Comparison of ENCODE assay signal across 10 cellular contexts in genomic region chr9:116152390-116152789, GRCh38. TPM values are rescaled to one million over a fixed set of nuclear protein-coding genes. Genes with fewer than 3 reads are reported as not detected.
DNase-seq lines count a peak whose midpoint lies in the region; ATAC-seq, FAIRE-seq and TF ChIP-seq lines count a peak whose summit lies in the region.
"Had no signal": no experiment of that assay in that cellular context is flagged by ENCODE, and none has a peak within 500 bp of the region (broad histone marks: within the 10 kb centered on the region; RNA-seq: fewer than 3 reads in every experiment).

No MANE protein-coding gene starts in this region.

- peaks cover 0 to 62% (median 10%) of the 10 kb centered on the region in 7 donors for H3K27me3 ChIP-seq in heart right ventricle
- no peaks in the 10 kb centered on the region for H3K27me3 ChIP-seq in vagina

- H3K36me3 ChIP-seq in heart right ventricle (no peaks in the 10 kb centered on the region), vagina (no peaks in the 10 kb centered on the region)

- no peak for ATAC-seq in heart right ventricle
- ATAC-seq in GM19452 (IDR thresholded peaks at IDR 0.05; ENCODE audit: unreplicated experiment) = no peak

- FAIRE-seq in islet of Langerhans (lab: Jason Lieb, UNC) = peak; percentile 61
- FAIRE-seq: G401.6 had no signal

- no peak for TF ChIP-seq POLR2A in vagina (IDR thresholded peaks at IDR 0.05)

- 26 to 44% methylated on average over 2 of the region's 2 CpGs for WGBS in heart right ventricle, 2 donors

- intact Hi-C loops in heart right ventricle (cut with DNase I) = loop anchor here in 9 of 10 donors (1.0 to 10.0 kb wide), 14 partner anchors 208 to 560 kb away; no protein-coding TSS in a partner anchor
- intact Hi-C loops in cardiac septum (cut with DNase I) = loop anchor here (5.0 to 10.0 kb wide), 4 partner anchors 208 to 558 kb away; no protein-coding TSS in a partner anchor
- intact Hi-C loops in vagina (cut with DNase I) = loop anchor here (5.0 to 10.0 kb wide), 3 partner anchors 345 to 512 kb away; no protein-coding TSS in a partner anchor

- no peak for DNase-seq in heart right ventricle
- DNase-seq in cardiac septum (ENCODE audit: low spot score) = no peak
- DNase-seq in SW480 (ENCODE audit: low spot score) = peak; percentile 36
- DNase-seq in vagina (ENCODE audit: extremely low spot score in 2 of 2) = no peak
- DNase-seq in T-helper 1 cell = no peak
- no peak for DNase-seq in NCI-H146 treated with DMSO at 0.1 percent for 48 hours (lab: John Stamatoyannopoulos, UW; ENCODE audit: unreplicated experiment)

- peak overlapping the region in 7 of 10 donors; percentile 33 to 73 (median 58) for H3K27ac ChIP-seq in heart right ventricle
- peak overlapping the region; percentile 80 for H3K27ac ChIP-seq in vagina

- peaks cover 3 to 35% (median 14%) of the 10 kb centered on the region in 9 donors for H3K4me1 ChIP-seq in heart right ventricle
- peaks cover 15% of the 10 kb centered on the region for H3K4me1 ChIP-seq in vagina

- H3K9me3 ChIP-seq in heart right ventricle = no peaks in the 10 kb centered on the region
- no peaks in the 10 kb centered on the region for H3K9me3 ChIP-seq in vagina

- H3K4me3 ChIP-seq in heart right ventricle (peak overlapping the region in 1 of 10 donors; percentile 63), vagina (no peak overlapping the region)

- TF ChIP-seq CTCF in heart right ventricle (IDR thresholded peaks at IDR 0.05) (peak in 7 of 9 donors; percentile 19 to 55 (median 48)), vagina (IDR thresholded peaks at IDR 0.05) (peak in 2 of 3 experiments; percentile 25 to 31)

RNA-seq across cellular contexts. Expression of gene PAPPA, which starts 1.2 kb away (rescaled TPM):
- total RNA-seq in heart right ventricle (1 to 10 TPM in 7 of 10 donors, under 1 TPM in 3; 0.74 to 3.4 (median 1.3) TPM), cardiac septum (2.8 TPM), vagina (4.4 TPM)
- 1 to 10 TPM in 1 of 2 donors, under 1 TPM in 1; 0.15 to 1.1 TPM for polyA plus RNA-seq in heart right ventricle
- total RNA-seq: T-helper 1 cell treated with Interleukin-12 subunit alpha and Interleukin-12 subunit beta and Interleukin-4 antibody, amounts not matched to agents 30 ng/mL and 1 ng/mL, for 36 hours had no signal
